ENCODE assay signal across 17 cellular contexts in genomic region chr7:101170617-101171441, GRCh38. TPM values are rescaled to one million over a fixed set of nuclear protein-coding genes. Genes with fewer than 3 reads are reported as not detected.
DNase-seq lines count a peak whose midpoint lies in the region; ATAC-seq, FAIRE-seq and TF ChIP-seq lines count a peak whose summit lies in the region.
"Had no signal": no experiment of that assay in that cellular context is flagged by ENCODE, and none has a peak within 500 bp of the region (broad histone marks: within the 10 kb centered on the region; RNA-seq: fewer than 3 reads in every experiment).

No MANE protein-coding gene starts in this region.

- H3K4me1 ChIP-seq in GM23338 (ENCODE audit: insufficient read depth) (peaks cover 58% of the 10 kb centered on the region), astrocyte (ENCODE audit: insufficient read depth, low read length) (peaks cover 58% of the 10 kb centered on the region), ascending aorta (peaks cover 18 to 26% of the 10 kb centered on the region in 2 donors)

- H3K79me2 ChIP-seq in GM23338 (replicated peaks; ENCODE audit: insufficient read depth) (no peaks in the 10 kb centered on the region), astrocyte (ENCODE audit: insufficient read depth, low read length) (no peaks in the 10 kb centered on the region)

- no peak for ATAC-seq in GM23338
- ATAC-seq in GM18873 (IDR thresholded peaks at IDR 0.05; ENCODE audit: low FRiP score, unreplicated experiment) = no peak
- ATAC-seq: GM12878 had no signal

- peaks cover 4% of the 10 kb centered on the region; the same call in 2 of the 3 replicates for H3K9me3 Mint-ChIP-seq in GM23338
- H3K9me3 Mint-ChIP-seq in astrocyte (ENCODE audit: unreplicated experiment) = peaks cover 11% of the 10 kb centered on the region
- no peaks in the 10 kb centered on the region for H3K9me3 Mint-ChIP-seq in nephron progenitor cell

- H3F3A ChIP-seq in GM23338 (replicated peaks; ENCODE audit: low read depth) = peaks cover 20% of the 10 kb centered on the region

- no peak for TF ChIP-seq CTCF in GM23338 (conservative IDR thresholded peaks at IDR 0.05; ENCODE audit: low read depth in 2 of 2)
- TF ChIP-seq CTCF in astrocyte (IDR thresholded peaks at IDR 0.05; ENCODE audit: insufficient read depth, low read depth, low read length) = no peak
- TF ChIP-seq CTCF in nephron progenitor cell (IDR thresholded peaks at IDR 0.05) = no peak
- TF ChIP-seq CTCF in ascending aorta (IDR thresholded peaks at IDR 0.05) = no peak

- H3K36me3 Mint-ChIP-seq in GM23338 (ENCODE audit: low read depth) (no peaks in the 10 kb centered on the region; the same call in 2 of the 3 replicates), astrocyte (ENCODE audit: low read depth, unreplicated experiment) (no peaks in the 10 kb centered on the region), nephron progenitor cell (ENCODE audit: low read depth) (no peaks in the 10 kb centered on the region)

- peak; percentile 47 for DNase-seq in DMS 273 (lab: John Stamatoyannopoulos, UW; ENCODE audit: unreplicated experiment)
- no peak for DNase-seq in DMS 273 treated with DMSO at 0.1 percent for 48 hours (lab: John Stamatoyannopoulos, UW)
- no peak for DNase-seq in GM23338 (ENCODE audit: low spot score)
- no peak for DNase-seq in astrocyte (ENCODE audit: low read depth)
- no peak for DNase-seq in nephron progenitor cell
- no peak for DNase-seq in ascending aorta (ENCODE audit: low spot score in 2 of 2)
- DNase-seq in stimulated activated CD4-positive, alpha-beta T cell treated with anti-CD3 and anti-CD28 coated beads, Interleukin-12 subunit alpha, Interleukin-12 subunit beta, amount 100 ng/mL, for 4 hours = no peak
- DNase-seq: DMS153, midbrain, NCI-H510A, testis had no signal

- no peak for FAIRE-seq in astrocyte (lab: Jason Lieb, UNC)
- FAIRE-seq: GM12878 had no signal

- no peak overlapping the region for H3K9ac ChIP-seq in astrocyte (ENCODE audit: low read length)

- H3K9me2 ChIP-seq in GM23338 (ENCODE audit: insufficient read depth) = no peaks in the 10 kb centered on the region

- intact Hi-C loops in ascending aorta (cut with DNase I) = loop anchor here (2.0 kb wide), 1 partner anchor 26 kb away; no protein-coding TSS in a partner anchor

- H3K4me3 ChIP-seq in GM23338 = peak overlapping the region; percentile 76
- H3K4me3 ChIP-seq in astrocyte (ENCODE audit: insufficient read depth, low read depth, low read length) = no peak overlapping the region
- no peak overlapping the region for H3K4me3 ChIP-seq in ascending aorta
- H3K4me3 ChIP-seq: esophagus muscularis mucosa, GM12878, right atrium auricular region, testis had no signal

- H3K4me2 ChIP-seq in GM23338 (peak overlapping the region; percentile 98), astrocyte (ENCODE audit: low read length) (no peak overlapping the region)

- H3K9me3 ChIP-seq in astrocyte (ENCODE audit: insufficient read depth, low read depth, low read length) (peaks cover 6% of the 10 kb centered on the region), ascending aorta (no peaks in the 10 kb centered on the region)
- H3K9me3 ChIP-seq: esophagus muscularis mucosa, right atrium auricular region, testis had no signal

- H3K27ac Mint-ChIP-seq in GM23338 = no peak overlapping the region
- peak overlapping the region; percentile 66 for H3K27ac Mint-ChIP-seq in astrocyte (ENCODE audit: unreplicated experiment)
- H3K27ac Mint-ChIP-seq in nephron progenitor cell = no peak overlapping the region

- H2AFZ ChIP-seq in GM23338 (no peak overlapping the region), astrocyte (ENCODE audit: low read depth, low read length) (no peak overlapping the region)

- H3K4me3 Mint-ChIP-seq in GM23338 = peak overlapping the region; percentile 60
- H3K4me3 Mint-ChIP-seq in astrocyte (ENCODE audit: unreplicated experiment) = peak overlapping the region; percentile 57
- H3K4me3 Mint-ChIP-seq in nephron progenitor cell = peak overlapping the region; percentile 12

- H3K27me3 Mint-ChIP-seq in GM23338 (ENCODE audit: insufficient read depth, low read depth, poor library complexity) = peaks cover 96% of the 10 kb centered on the region
- peaks cover 48% of the 10 kb centered on the region for H3K27me3 Mint-ChIP-seq in astrocyte (ENCODE audit: low read depth, unreplicated experiment)
- H3K27me3 Mint-ChIP-seq in nephron progenitor cell (ENCODE audit: low read depth, poor library complexity) = peaks cover 100% of the 10 kb centered on the region

- H4K20me1 ChIP-seq in GM23338 (replicated peaks; ENCODE audit: insufficient read depth) (peaks cover 3% of the 10 kb centered on the region; the same call in 1 of the 2 replicates), astrocyte (ENCODE audit: insufficient read depth, low read length) (peaks cover 10% of the 10 kb centered on the region)

- H3K27me3 ChIP-seq in GM23338 (ENCODE audit: insufficient read depth) (peaks cover 95% of the 10 kb centered on the region), astrocyte (ENCODE audit: insufficient read depth, low read length) (peaks cover 62% of the 10 kb centered on the region), ascending aorta (peaks cover 45% of the 10 kb centered on the region)
- H3K27me3 ChIP-seq: testis had no signal

- H3K4me1 Mint-ChIP-seq in GM23338 (peaks cover 61% of the 10 kb centered on the region), astrocyte (ENCODE audit: low read depth, unreplicated experiment) (peaks cover 45% of the 10 kb centered on the region), nephron progenitor cell (peaks cover 68% of the 10 kb centered on the region)

- H3K36me3 ChIP-seq in GM23338 (ENCODE audit: insufficient read depth) (no peaks in the 10 kb centered on the region), astrocyte (ENCODE audit: insufficient read depth, low read length) (no peaks in the 10 kb centered on the region), ascending aorta (no peaks in the 10 kb centered on the region)
- H3K36me3 ChIP-seq: esophagus muscularis mucosa, right atrium auricular region had no signal

- H3K27ac ChIP-seq in GM23338 (ENCODE audit: low read depth) (no peak overlapping the region), astrocyte (ENCODE audit: low read depth, low read length) (no peak overlapping the region), ascending aorta (no peak overlapping the region)
- H3K27ac ChIP-seq: esophagus muscularis mucosa, right atrium auricular region, RWPE1, testis had no signal

TF ChIP-seq in GM23338, 12 proteins besides CTCF, POLR2A, EP300 and RAD21:
- TF ChIP-seq EZH2 (IDR thresholded peaks at IDR 0.05; ENCODE audit: low read depth, unreplicated experiment) (peak; percentile 77), ZNF114 (CRISPR knock-in tag; IDR thresholded peaks at IDR 0.05) (no peak)

RNA-seq across cellular contexts. Expression of gene VGF, which starts 5.5 kb away (rescaled TPM):
- total RNA-seq in GM23338 (2014; rRNA removed; shearing (Covaris generic)) = 3.3 and 4.4 TPM in 2 replicates
- 2.6 and 3.0 TPM in 2 replicates for polyA plus RNA-seq in GM23338 (2016; fragmentation: Nextera tagmentation; extraction: Ambion mirVana)
- total RNA-seq in astrocyte (40.5 and 51.8 TPM in 2 replicates), ascending aorta (not detected)
- total RNA-seq: right atrium auricular region had no signal

RNA-seq across cellular contexts. Expression of gene NAT16, which starts 9.3 kb away (rescaled TPM):
- 0.21 TPM in 1 of 2 replicates, not detected in the other for total RNA-seq in GM23338 (2014; rRNA removed; shearing (Covaris generic))
- 0.31 and 0.57 TPM in 2 replicates for polyA plus RNA-seq in GM23338 (2016; fragmentation: Nextera tagmentation; extraction: Ambion mirVana)
- total RNA-seq in astrocyte (0.16 TPM in 1 of 2 replicates, not detected in the other), ascending aorta (not detected)
- total RNA-seq: esophagus muscularis mucosa, GM12878, right atrium auricular region had no signal
- polyA plus RNA-seq: GM12878 had no signal

RNA-seq across cellular contexts. Expression of gene AP1S1, which starts 16.6 kb away (rescaled TPM):
- total RNA-seq in GM23338 (2014; rRNA removed; shearing (Covaris generic)) = 60.6 and 62.9 TPM in 2 replicates
- polyA plus RNA-seq in GM23338 (2016; fragmentation: Nextera tagmentation; extraction: Ambion mirVana) = 11.5 and 12.2 TPM in 2 replicates
- total RNA-seq in astrocyte (172 and 181 TPM in 2 replicates), ascending aorta (77.4 TPM)

RNA-seq across cellular contexts. Expression of gene MOGAT3, which starts 30.0 kb away (rescaled TPM):
- 0.85 TPM in 1 of 2 replicates, not detected in the other for total RNA-seq in GM23338 (2014; rRNA removed; shearing (Covaris generic))
- 0.21 and 0.44 TPM in 2 replicates for polyA plus RNA-seq in GM23338 (2016; fragmentation: Nextera tagmentation; extraction: Ambion mirVana)
- total RNA-seq in astrocyte (not detected in 2 replicates), ascending aorta (not detected)
- total RNA-seq: A172, GM12878, right atrium auricular region, testis had no signal

RNA-seq across cellular contexts. Expression of gene SERPINE1, which starts 43.9 kb away (rescaled TPM):
- 0.97 and 2.0 TPM in 2 replicates for total RNA-seq in GM23338 (2014; rRNA removed; shearing (Covaris generic))
- 0.63 and 1.2 TPM in 2 replicates for polyA plus RNA-seq in GM23338 (2016; fragmentation: Nextera tagmentation; extraction: Ambion mirVana)
- 1,303 and 1,496 TPM in 2 replicates for total RNA-seq in astrocyte
- total RNA-seq in ascending aorta = 1,267 TPM
